In genomic region chr2:124804014-124804940, GRCh38 we compare ENCODE assay signal across 8 cellular contexts.
DNase-seq lines count a peak whose midpoint lies in the region; ATAC-seq and TF ChIP-seq lines count a peak whose summit lies in the region.

No MANE protein-coding gene starts in this region.

- no peak overlapping the region for H3K27ac ChIP-seq in C4-2B
- H3K27ac ChIP-seq in stomach: no peak overlapping the region

- H3K36me3 ChIP-seq in stomach: no peaks in the 10 kb centered on the region

- peaks cover 2% of the 10 kb centered on the region for H3K9me3 Mint-ChIP-seq in glutamatergic neuron (ENCODE audit: unreplicated experiment)

- no peak for TF ChIP-seq POLR2A in stomach (IDR thresholded peaks at IDR 0.05)

- no peak for TF ChIP-seq EP300 in stomach (IDR thresholded peaks at IDR 0.05)

- TF ChIP-seq CTCF in C4-2B (conservative IDR thresholded peaks at IDR 0.05) (peak; percentile 85), glutamatergic neuron (IDR thresholded peaks at IDR 0.05; ENCODE audit: partially characterized antibody, unreplicated experiment) (peak; percentile 90), stomach (IDR thresholded peaks at IDR 0.05) (peak in 5 of 7 experiments; percentile 13 to 46 (median 22))

- H3K4me3 ChIP-seq in stomach: no peak overlapping the region

- 46 to 57% (median 54%) methylated on average over 5 of the region's 5 CpGs for WGBS in stomach, 5 donors

- H3K9me3 ChIP-seq in stomach: no peaks in the 10 kb centered on the region

- intact Hi-C loops in stomach (cut with DNase I; ENCODE audit: low total_unique reads): no loop called here

- H3K27me3 ChIP-seq in stomach: no peaks in the 10 kb centered on the region

- H3K4me3 Mint-ChIP-seq in glutamatergic neuron (ENCODE audit: unreplicated experiment): no peak overlapping the region

- H3K4me1 Mint-ChIP-seq in glutamatergic neuron (ENCODE audit: low read depth, unreplicated experiment): peaks cover 5% of the 10 kb centered on the region

- H3K4me1 ChIP-seq in stomach: peaks cover 0 to 3% (median 0%) of the 10 kb centered on the region in 4 donors

- no peaks in the 10 kb centered on the region for H3K36me3 Mint-ChIP-seq in glutamatergic neuron (ENCODE audit: unreplicated experiment)

- H3K27ac Mint-ChIP-seq in glutamatergic neuron (ENCODE audit: unreplicated experiment): peak overlapping the region; percentile 86

- DNase-seq in RPMI7951 (ENCODE audit: low read depth): peak; percentile 8
- DNase-seq in glutamatergic neuron: no peak
- no peak for DNase-seq in stomach
- no peak for DNase-seq in NCI-H446 treated with DMSO at 0.1 percent for 48 hours (lab: John Stamatoyannopoulos, UW)
- DNase-seq in cerebellum (ENCODE audit: low spot score): no peak

- ATAC-seq in GM18858 (IDR thresholded peaks at IDR 0.05; ENCODE audit: unreplicated experiment) (peak; percentile 44), HG03439 (IDR thresholded peaks at IDR 0.05; ENCODE audit: unreplicated experiment) (peak; percentile 60)

- peaks cover 3% of the 10 kb centered on the region for H3K27me3 Mint-ChIP-seq in glutamatergic neuron (ENCODE audit: unreplicated experiment)

Comparison
In these comparisons a context has a peak if more than half of its experiments do, and no peak if none do; other contexts are left out.
1. CTCF ChIP-seq: peak in every context shown above with its lines; median percentile 90 in glutamatergic neuron; 85 in C4-2B; 22 in stomach.